ENCODE assay signal across 18 cellular contexts in genomic region chr3:130529816-130530215, GRCh38. TPM values are rescaled to one million over a fixed set of nuclear protein-coding genes. Genes with fewer than 3 reads are reported as not detected.
DNase-seq lines count a peak whose midpoint lies in the region; ATAC-seq and TF ChIP-seq lines count a peak whose summit lies in the region.
"Had no signal": no experiment of that assay in that cellular context is flagged by ENCODE, and none has a peak within 500 bp of the region (broad histone marks: within the 10 kb centered on the region; RNA-seq: fewer than 3 reads in every experiment).

No MANE protein-coding gene starts in this region.

- H3K4me1 Mint-ChIP-seq in GM23338 (peaks cover 15% of the 10 kb centered on the region), T-helper 17 cell (peaks cover 12% of the 10 kb centered on the region)
- H3K4me1 Mint-ChIP-seq: neural crest cell had no signal

- H3K27me3 Mint-ChIP-seq in GM23338 (ENCODE audit: insufficient read depth, low read depth, poor library complexity) = peaks cover 1% of the 10 kb centered on the region
- H3K27me3 Mint-ChIP-seq in T-helper 17 cell = peaks cover 12% of the 10 kb centered on the region

- H3K27ac Mint-ChIP-seq in GM23338 = no peak overlapping the region
- peak overlapping the region; percentile 8 for H3K27ac Mint-ChIP-seq in T-helper 17 cell
- H3K27ac Mint-ChIP-seq: mesothelial cell of epicardium had no signal

- H3K79me2 ChIP-seq in GM23338 (replicated peaks; ENCODE audit: insufficient read depth) (no peaks in the 10 kb centered on the region), PC-3 (ENCODE audit: low read length) (no peaks in the 10 kb centered on the region)

- H3K36me3 Mint-ChIP-seq in GM23338 (ENCODE audit: low read depth) = no peaks in the 10 kb centered on the region
- peaks cover 2% of the 10 kb centered on the region for H3K36me3 Mint-ChIP-seq in T-helper 17 cell (ENCODE audit: low read depth)
- H3K36me3 Mint-ChIP-seq: mesothelial cell of epicardium had no signal

- no peaks in the 10 kb centered on the region for H3K9me3 Mint-ChIP-seq in GM23338
- H3K9me3 Mint-ChIP-seq: neural crest cell had no signal

- H3K27me3 ChIP-seq in GM23338 (ENCODE audit: insufficient read depth) (no peaks in the 10 kb centered on the region), PC-3 (ENCODE audit: low read length) (peaks cover 40% of the 10 kb centered on the region)
- H3K27me3 ChIP-seq: BE2C, uterus had no signal

- no peaks in the 10 kb centered on the region for H3K9me2 ChIP-seq in GM23338 (ENCODE audit: insufficient read depth)
- H3K9me2 ChIP-seq in PC-3 (replicated peaks; ENCODE audit: low read length) = no peaks in the 10 kb centered on the region

- H3F3A ChIP-seq in GM23338 (replicated peaks; ENCODE audit: low read depth) = no peaks in the 10 kb centered on the region
- no peaks in the 10 kb centered on the region for H3F3A ChIP-seq in PC-3 (ENCODE audit: low read length, unreplicated experiment)

- H3K4me3 Mint-ChIP-seq in GM23338 (no peak overlapping the region), T-helper 17 cell (no peak overlapping the region)
- H3K4me3 Mint-ChIP-seq: mesothelial cell of epicardium, neural crest cell had no signal

- H3K9me3 ChIP-seq in T-helper 17 cell (ENCODE audit: control insufficient read depth, low read length, poor library complexity, severe bottlenecking) = no peaks in the 10 kb centered on the region
- H3K9me3 ChIP-seq in mucosa of descending colon = no peaks in the 10 kb centered on the region
- H3K9me3 ChIP-seq in PC-3 (ENCODE audit: low read length) = no peaks in the 10 kb centered on the region
- H3K9me3 ChIP-seq: BE2C, uterus had no signal

- ATAC-seq in GM23338 (peak; percentile 96), T-helper 17 cell (no peak), mucosa of descending colon (peak; percentile 16), PC-3 (no peak)
- ATAC-seq: left cardiac atrium had no signal

- H3K9ac ChIP-seq in PC-3 (ENCODE audit: low read length) = no peak overlapping the region

- CTCF ChIA-PET in PC-3 (lab: Charles Lee) = no interaction called here

- intact Hi-C loops in mucosa of descending colon (cut with DNase I, micrococcal nuclease) = no loop called here
- intact Hi-C loops in PC-3 (cut with micrococcal nuclease) = no loop called here

- H2AFZ ChIP-seq in GM23338 (no peak overlapping the region), PC-3 (ENCODE audit: low read length) (no peak overlapping the region)

- H3K27ac ChIP-seq in GM23338 (ENCODE audit: low read depth) = no peak overlapping the region
- H3K27ac ChIP-seq in PC-3 (ENCODE audit: low read length) = no peak overlapping the region
- H3K27ac ChIP-seq: uterus had no signal

- TF ChIP-seq CTCF in GM23338 (conservative IDR thresholded peaks at IDR 0.05; ENCODE audit: low read depth in 2 of 2) = peak in 1 of 2 experiments; percentile 46; a peak in 2 of 4 replicates
- TF ChIP-seq CTCF in mucosa of descending colon (IDR thresholded peaks at IDR 0.05) = no peak
- no peak for TF ChIP-seq CTCF in PC-3 (conservative IDR thresholded peaks at IDR 0.05; ENCODE audit: low read depth, low read length)

- H3K4me2 ChIP-seq in GM23338 (no peak overlapping the region), PC-3 (ENCODE audit: low read length) (no peak overlapping the region)

- POLR2A ChIA-PET in PC-3 (lab: Charles Lee; ENCODE audit: unreplicated experiment) = no interaction called here

- no TSS peak for BruUV-seq in PC-3 (replicated peaks; lab: Mats Ljungman, UMichigan)

- H3K4me1 ChIP-seq in GM23338 (ENCODE audit: insufficient read depth) (peaks cover 9% of the 10 kb centered on the region), mucosa of descending colon (ENCODE audit: low read depth) (no peaks in the 10 kb centered on the region), PC-3 (ENCODE audit: insufficient read depth, low read length) (no peaks in the 10 kb centered on the region)
- H3K4me1 ChIP-seq: BE2C, uterus had no signal

- H3K4me3 ChIP-seq in GM23338 (no peak overlapping the region), mucosa of descending colon (no peak overlapping the region), PC-3 (ENCODE audit: low read length) (no peak overlapping the region)
- H3K4me3 ChIP-seq: uterus had no signal

- H4K20me1 ChIP-seq in GM23338 (replicated peaks; ENCODE audit: insufficient read depth) = no peaks in the 10 kb centered on the region
- no peaks in the 10 kb centered on the region for H4K20me1 ChIP-seq in PC-3 (ENCODE audit: low read length)

- H3K36me3 ChIP-seq in GM23338 (ENCODE audit: insufficient read depth) (no peaks in the 10 kb centered on the region), mucosa of descending colon (ENCODE audit: low read depth) (no peaks in the 10 kb centered on the region), PC-3 (ENCODE audit: low read depth, low read length) (no peaks in the 10 kb centered on the region)
- H3K36me3 ChIP-seq: BE2C, uterus had no signal

- DNase-seq in NCI-H2196 (lab: John Stamatoyannopoulos, UW; ENCODE audit: unreplicated experiment) (peak; percentile 57), NCI-H2196 treated with DMSO at 0.1 percent for 48 hours (lab: John Stamatoyannopoulos, UW; ENCODE audit: unreplicated experiment) (no peak), GM23338 (ENCODE audit: low spot score) (peak; percentile 57), T-helper 17 cell (no peak), mucosa of descending colon (no peak), PC-3 (no peak), NCI-H1436 (lab: John Stamatoyannopoulos, UW) (no peak), NCI-H2081 (lab: John Stamatoyannopoulos, UW) (no peak)
- DNase-seq: activated CD4-positive, alpha-beta T cell treated with anti-CD3 and anti-CD28 coated beads for 1 hour; BE2C; caudate nucleus; left cardiac atrium; NCI-H345; stimulated activated CD4-positive, alpha-beta T cell treated with anti-CD3 and anti-CD28 coated beads, Interleukin-4, amount 100 ng/mL, for 4 hours; substantia nigra; uterus had no signal

TF ChIP-seq in GM23338, 12 proteins besides CTCF, POLR2A, EP300 and RAD21 (continues in another document):
- TF ChIP-seq NANOG (IDR thresholded peaks at IDR 0.05; ENCODE audit: borderline replicate concordance) (no peak), ZNF462 (CRISPR knock-in tag; IDR thresholded peaks at IDR 0.05) (no peak)

RNA-seq across cellular contexts. Expression of gene COL6A6, which starts 12.8 kb away (rescaled TPM):
- 0.04 and 0.07 TPM in 2 replicates for total RNA-seq in GM23338 (2014; rRNA removed; shearing (Covaris generic))
- 0.10 TPM in 1 of 2 replicates, not detected in the other for polyA plus RNA-seq in GM23338 (2016; fragmentation: Nextera tagmentation; extraction: Ambion mirVana)
- total RNA-seq in T-helper 17 cell (under 1 TPM; 0.02 to 0.16 TPM), mucosa of descending colon (under 1 TPM in 1 of 3 donors, not detected in 2; 0.05 TPM), PC-3 (2014; rRNA removed) (not detected in 2 replicates)
- total RNA-seq: neural crest cell had no signal

Comparison
In these comparisons a context has a peak if more than half of its experiments do, and no peak if none do; other contexts are left out.
1. DNase-seq: peak in NCI-H2196 (single experiment) and GM23338 (single experiment); none in NCI-H2196 treated with DMSO at 0.1 percent for 48 hours (single experiment), T-helper 17 cell (0 of 3), mucosa of descending colon (0 of 3), PC-3 (single experiment), NCI-H1436 (single experiment) and NCI-H2081 (0 of 2).
2. ATAC-seq: peak in GM23338 (single experiment) and mucosa of descending colon (single experiment); none in T-helper 17 cell (single experiment) and PC-3 (single experiment).